In genomic region chr15:98076021-98076816, GRCh38 we compare ENCODE assay signal across 11 cellular contexts.
DNase-seq lines count a peak whose midpoint lies in the region; ATAC-seq and TF ChIP-seq lines count a peak whose summit lies in the region.
"Had no signal": no experiment of that assay in that cellular context is flagged by ENCODE, and none has a peak within 500 bp of the region (broad histone marks: within the 10 kb centered on the region; RNA-seq: fewer than 3 reads in every experiment).

No MANE protein-coding gene starts in this region.

- intact Hi-C loops in upper lobe of right lung (cut with DNase I) = no loop called here
- intact Hi-C loops in dorsolateral prefrontal cortex (cut with DNase I) = no loop called here

- H3K4me3 ChIP-seq in upper lobe of right lung (no peak overlapping the region), dorsolateral prefrontal cortex (no peak overlapping the region)

- H3K27me3 ChIP-seq in upper lobe of right lung (no peaks in the 10 kb centered on the region), dorsolateral prefrontal cortex (peaks cover 0 to 5% (median 0%) of the 10 kb centered on the region in 45 donors)

- no peaks in the 10 kb centered on the region for H3K36me3 Mint-ChIP-seq in mesothelial cell of epicardium
- H3K36me3 Mint-ChIP-seq: activated naive CD4-positive, alpha-beta T cell treated with anti-CD3 and anti-CD28 coated beads, Interleukin-2, amount 50 U/mL, for 24 hours had no signal

- H3K36me3 ChIP-seq in upper lobe of right lung = no peaks in the 10 kb centered on the region

- H3K27me3 Mint-ChIP-seq in mesothelial cell of epicardium (ENCODE audit: low read depth) = peaks cover 4% of the 10 kb centered on the region
- H3K27me3 Mint-ChIP-seq: activated naive CD4-positive, alpha-beta T cell treated with anti-CD3 and anti-CD28 coated beads, Interleukin-2, amount 50 U/mL, for 24 hours had no signal

- ATAC-seq in upper lobe of right lung = peak; percentile 91

- no peaks in the 10 kb centered on the region for H3K9me3 ChIP-seq in upper lobe of right lung

- DNase-seq in SIG-M5 treated with dmso at 0.1 percent for 504 hours (lab: John Stamatoyannopoulos, UW; ENCODE audit: unreplicated experiment) (peak; percentile 1), SIG-M5 (lab: John Stamatoyannopoulos, UW) (no peak), erythroblast (lab: John Stamatoyannopoulos, UW) (peak; percentile 21 to 32), mesothelial cell of epicardium (ENCODE audit: low spot score in 2 of 2, unreplicated experiment in 2 of 2) (no peak), upper lobe of right lung (no peak), dorsolateral prefrontal cortex (no peak)
- DNase-seq in activated naive CD4-positive, alpha-beta T cell treated with Interleukin-2 at 50 U/mL for 16 hours = no peak
- no peak for DNase-seq in stimulated activated CD4-positive, alpha-beta T cell treated with anti-CD3 and anti-CD28 coated beads, Interleukin-4, amount 100 ng/mL, for 1 hour
- DNase-seq: glutamatergic neuron had no signal

- no peak for TF ChIP-seq CTCF in mesothelial cell of epicardium (IDR thresholded peaks at IDR 0.05; ENCODE audit: unreplicated experiment)
- no peak for TF ChIP-seq CTCF in upper lobe of right lung (IDR thresholded peaks at IDR 0.05)
- no peak for TF ChIP-seq CTCF in dorsolateral prefrontal cortex (IDR thresholded peaks at IDR 0.05 in 54 of 56, conservative IDR thresholded peaks at IDR 0.05 in 2 of 56; ENCODE audit: low read depth in 1 of 56, partially characterized antibody in 56 of 56)

- H3K27ac Mint-ChIP-seq in mesothelial cell of epicardium = peak overlapping the region; percentile 19
- H3K27ac Mint-ChIP-seq: activated naive CD4-positive, alpha-beta T cell treated with anti-CD3 and anti-CD28 coated beads, Interleukin-2, amount 50 U/mL, for 24 hours had no signal

- H3K27ac ChIP-seq in upper lobe of right lung (peak overlapping the region; percentile 63), dorsolateral prefrontal cortex (peak overlapping the region in 1 of 59 donors; percentile 37)
- H3K27ac ChIP-seq: 22Rv1 had no signal

- TF ChIP-seq POLR2A in erythroblast (IDR thresholded peaks at IDR 0.05; ENCODE audit: low read length) = no peak

- H3K4me3 Mint-ChIP-seq in mesothelial cell of epicardium = no peak overlapping the region
- H3K4me3 Mint-ChIP-seq: activated naive CD4-positive, alpha-beta T cell treated with anti-CD3 and anti-CD28 coated beads, Interleukin-2, amount 50 U/mL, for 24 hours had no signal

- peaks cover 11% of the 10 kb centered on the region for H3K9me3 Mint-ChIP-seq in mesothelial cell of epicardium
- H3K9me3 Mint-ChIP-seq: activated naive CD4-positive, alpha-beta T cell treated with anti-CD3 and anti-CD28 coated beads, Interleukin-2, amount 50 U/mL, for 24 hours had no signal

- peaks cover 26% of the 10 kb centered on the region for H3K4me1 Mint-ChIP-seq in mesothelial cell of epicardium
- H3K4me1 Mint-ChIP-seq: activated naive CD4-positive, alpha-beta T cell treated with anti-CD3 and anti-CD28 coated beads, Interleukin-2, amount 50 U/mL, for 24 hours had no signal

- peaks cover 13% of the 10 kb centered on the region for H3K4me1 ChIP-seq in upper lobe of right lung

Comparison
In these comparisons a context has a peak if more than half of its experiments do, and no peak if none do; other contexts are left out.
1. DNase-seq: peak in SIG-M5 treated with dmso at 0.1 percent for 504 hours (single experiment) and erythroblast (2 of 2); none in SIG-M5 (single experiment), mesothelial cell of epicardium (0 of 2), upper lobe of right lung (single experiment), activated naive CD4-positive, alpha-beta T cell treated with Interleukin-2 at 50 U/mL for 16 hours (single experiment), stimulated activated CD4-positive, alpha-beta T cell treated with anti-CD3 and anti-CD28 coated beads, Interleukin-4, amount 100 ng/mL, for 1 hour (single experiment) and dorsolateral prefrontal cortex (0 of 10).